26 cellular contexts compared by ENCODE assay signal in the genomic region with DNA sequence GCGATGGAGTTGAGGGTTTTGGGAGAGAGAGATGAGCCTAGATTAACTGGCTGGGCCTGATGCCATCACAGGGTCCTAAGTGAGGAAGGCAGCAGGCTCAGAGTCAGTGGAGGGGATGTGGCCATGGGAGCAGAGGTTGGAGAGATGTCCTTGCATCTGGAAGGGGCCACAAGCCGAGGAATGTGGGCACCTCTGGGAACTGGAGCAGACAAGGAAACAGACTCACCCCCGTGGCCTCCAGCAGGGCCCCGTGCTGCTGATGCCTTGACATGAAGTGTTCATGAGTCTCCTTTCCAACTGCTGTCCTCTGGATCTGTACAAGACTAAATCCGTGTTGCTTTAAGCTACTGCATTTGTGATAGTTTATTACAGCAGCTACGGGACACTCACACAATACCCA. TPM values are rescaled to one million over a fixed set of nuclear protein-coding genes. Genes with fewer than 3 reads are reported as not detected.
A peak's percentile ranks its signal among the peaks of the same experiment; 100 is the strongest.
DNase-seq lines count a peak whose midpoint lies in the region; ATAC-seq, FAIRE-seq and TF ChIP-seq lines count a peak whose summit lies in the region.
"Had no signal": no experiment of that assay in that cellular context is flagged by ENCODE, and none has a peak within 500 bp of the region (broad histone marks: within the 10 kb centered on the region; RNA-seq: fewer than 3 reads in every experiment).

No MANE protein-coding gene starts in this region.

- H3K4me1 Mint-ChIP-seq in brain (peaks cover 39% of the 10 kb centered on the region), glutamatergic neuron (ENCODE audit: low read depth, unreplicated experiment) (peaks cover 3% of the 10 kb centered on the region)

- ATAC-seq in GM21528 (IDR thresholded peaks at IDR 0.05; ENCODE audit: low FRiP score, unreplicated experiment): no peak
- ATAC-seq: A549, Right ventricle myocardium inferior had no signal

- H3K27me3 Mint-ChIP-seq in brain: peaks cover 5% of the 10 kb centered on the region
- peaks cover 4% of the 10 kb centered on the region for H3K27me3 Mint-ChIP-seq in glutamatergic neuron (ENCODE audit: unreplicated experiment)
- H3K27me3 Mint-ChIP-seq: CD4-positive, alpha-beta T cell had no signal

- WGBS in neuronal stem cell (ENCODE audit: extremely low coverage in 2 of 2, insufficient read length in 2 of 2, insufficient replicate concordance in 1 of 2), 2 donors: no CpG with 5 or more reads among the region's 6 CpGs

- peak overlapping the region; percentile 46 for H2BK15ac ChIP-seq in neuronal stem cell (ENCODE audit: low read length)

- DNase-seq in glutamatergic neuron: no peak
- no peak for DNase-seq in neuronal stem cell (ENCODE audit: low spot score)
- no peak for DNase-seq in urothelium cell line (ENCODE audit: low spot score)
- no peak for DNase-seq in H7
- no peak for DNase-seq in ascending aorta (ENCODE audit: low spot score in 2 of 2)
- DNase-seq: AML-193, GM23248, HCEC 1CT, NCI-H1048, NCI-H1417, NCI-H1694, NCI-H2029 treated with DMSO at 0.1 percent for 48 hours, NCI-H446 treated with DMSO at 0.1 percent for 48 hours, NCI-H526, NCI-H82, PC-9, SJCRH30 had no signal

- H3K27ac Mint-ChIP-seq in brain (peak overlapping the region in 3 of 5 experiments; percentile 14 to 87 (median 84)), glutamatergic neuron (ENCODE audit: unreplicated experiment) (peak overlapping the region; percentile 5)
- H3K27ac Mint-ChIP-seq: CD4-positive, alpha-beta T cell had no signal

- peak overlapping the region; percentile 24 for H3K18ac ChIP-seq in neuronal stem cell (ENCODE audit: low read length)

- FAIRE-seq in urothelium cell line (lab: Jason Lieb, UNC): peak; percentile 50
- FAIRE-seq: A549, D721Med, GM18507 had no signal

- no peak overlapping the region for H3K4me3 ChIP-seq in neuronal stem cell (ENCODE audit: low read length in 2 of 2)
- no peak overlapping the region for H3K4me3 ChIP-seq in H7 (ENCODE audit: insufficient read depth, low read depth, low read length)
- H3K4me3 ChIP-seq in ascending aorta: no peak overlapping the region
- H3K4me3 ChIP-seq: A549; BLaER1 treated with 17β-estradiol and CSF1 and Interleukin-3, amounts not matched to agents 10 nM and 100 nM; GM23248; PC-9; SJCRH30 had no signal

- no peak overlapping the region for H4K91ac ChIP-seq in neuronal stem cell (ENCODE audit: low read depth, low read length, poor library complexity)

- H3K23ac ChIP-seq in neuronal stem cell (ENCODE audit: low read depth, low read length, poor library complexity): no peak overlapping the region

- peaks cover under 1 to 8% (median 4%) of the 10 kb centered on the region in 5 experiments for H3K9me3 Mint-ChIP-seq in brain
- H3K9me3 Mint-ChIP-seq in glutamatergic neuron (ENCODE audit: unreplicated experiment): peaks cover 9% of the 10 kb centered on the region
- H3K9me3 Mint-ChIP-seq: CD4-positive, alpha-beta T cell had no signal

- H3K14ac ChIP-seq in neuronal stem cell (ENCODE audit: low read length): no peak overlapping the region

- no peak overlapping the region for H3K4me2 ChIP-seq in neuronal stem cell (ENCODE audit: insufficient read depth, low read length, poor library complexity, severe bottlenecking)
- H3K4me2 ChIP-seq: A549; BLaER1 treated with 17β-estradiol and CSF1 and Interleukin-3, amounts not matched to agents 10 nM and 100 nM; PC-9 had no signal

- no peaks in the 10 kb centered on the region for H3K27me3 ChIP-seq in neuronal stem cell (ENCODE audit: control insufficient read depth in 3 of 3, insufficient read depth in 3 of 3, low read depth in 1 of 3, low read length in 3 of 3)
- H3K27me3 ChIP-seq in H7 (ENCODE audit: control insufficient read depth, insufficient read depth, low read length): no peaks in the 10 kb centered on the region
- no peaks in the 10 kb centered on the region for H3K27me3 ChIP-seq in ascending aorta
- H3K27me3 ChIP-seq: SJCRH30 had no signal

- H2BK12ac ChIP-seq in neuronal stem cell (ENCODE audit: low read length): peak overlapping the region; percentile 24

- H3K36me3 ChIP-seq in neuronal stem cell (replicated peaks in 1 of 2; ENCODE audit: control insufficient read depth in 2 of 2, insufficient read depth in 2 of 2, low read length in 2 of 2) (no peaks in the 10 kb centered on the region), H7 (replicated peaks; ENCODE audit: control insufficient read depth, insufficient read depth, low read length) (no peaks in the 10 kb centered on the region), ascending aorta (no peaks in the 10 kb centered on the region)
- H3K36me3 ChIP-seq: BLaER1 treated with 17β-estradiol and CSF1 and Interleukin-3, amounts not matched to agents 10 nM and 100 nM; SJCRH30 had no signal

- no peak overlapping the region for H2BK5ac ChIP-seq in neuronal stem cell (ENCODE audit: low read length)

- no peak overlapping the region for H2AFZ ChIP-seq in neuronal stem cell (ENCODE audit: low read length)
- H2AFZ ChIP-seq: GM23248, PC-9 had no signal

- peak overlapping the region; percentile 41 for H2AK5ac ChIP-seq in neuronal stem cell (ENCODE audit: low read depth, low read length)

- intact Hi-C loops in ascending aorta (cut with DNase I): no loop called here

- H4K8ac ChIP-seq in neuronal stem cell (ENCODE audit: low read depth, low read length): no peak overlapping the region

- TF ChIP-seq CTCF in brain (conservative IDR thresholded peaks at IDR 0.05) (no peak), glutamatergic neuron (IDR thresholded peaks at IDR 0.05; ENCODE audit: partially characterized antibody, unreplicated experiment) (no peak), ascending aorta (IDR thresholded peaks at IDR 0.05) (no peak)

- no peak overlapping the region for H3K27ac ChIP-seq in neuronal stem cell (replicated peaks; ENCODE audit: low read length)
- no peak overlapping the region for H3K27ac ChIP-seq in ascending aorta
- H3K27ac ChIP-seq: A549; BLaER1 treated with 17β-estradiol and CSF1 and Interleukin-3, amounts not matched to agents 10 nM and 100 nM; GM23248; PC-9; SJCRH30 had no signal

- H3K4me3 Mint-ChIP-seq in brain: no peak overlapping the region
- no peak overlapping the region for H3K4me3 Mint-ChIP-seq in glutamatergic neuron (ENCODE audit: unreplicated experiment)
- H3K4me3 Mint-ChIP-seq: CD4-positive, alpha-beta T cell had no signal

- H3K4ac ChIP-seq in neuronal stem cell (ENCODE audit: low read length): no peak overlapping the region

- no peaks in the 10 kb centered on the region for H3K79me1 ChIP-seq in neuronal stem cell (ENCODE audit: low read depth, low read length)

- H3K9me3 ChIP-seq in neuronal stem cell (replicated peaks in 1 of 2; ENCODE audit: control insufficient read depth in 2 of 2, insufficient read depth in 1 of 2, low read depth in 1 of 2, low read length in 2 of 2) (no peaks in the 10 kb centered on the region), ascending aorta (no peaks in the 10 kb centered on the region)
- H3K9me3 ChIP-seq: A549, SJCRH30 had no signal

- H3K9ac ChIP-seq in neuronal stem cell (ENCODE audit: low read depth, low read length, poor library complexity): no peak overlapping the region
- H3K9ac ChIP-seq: BLaER1 treated with 17β-estradiol and CSF1 and Interleukin-3, amounts not matched to agents 10 nM and 100 nM; GM23248 had no signal

- H3K4me1 ChIP-seq in neuronal stem cell (ENCODE audit: control insufficient read depth in 2 of 2, insufficient read depth in 1 of 2, low read depth in 1 of 2, low read length in 2 of 2) (peaks cover 3 to 9% of the 10 kb centered on the region in 2 donors), ascending aorta (no peaks in the 10 kb centered on the region)
- H3K4me1 ChIP-seq: A549, SJCRH30 had no signal

- no peak overlapping the region for H2BK120ac ChIP-seq in neuronal stem cell (ENCODE audit: low read depth, low read length)

- H3K36me3 Mint-ChIP-seq in brain (peaks cover 20% of the 10 kb centered on the region), glutamatergic neuron (ENCODE audit: unreplicated experiment) (peaks cover 8% of the 10 kb centered on the region)

RNA-seq across cellular contexts. Expression of gene SHISAL1, which starts 49.2 kb away (rescaled TPM):
- polyA plus RNA-seq in brain (ENCODE audit: insufficient read depth, low read depth, low replicate concordance): 22.9 TPM
- total RNA-seq in glutamatergic neuron (ENCODE audit: unreplicated experiment): 3.2 TPM
- 3.6 TPM for polyA plus RNA-seq in neuronal stem cell (2013, experiment 1 of 2)
- polyA plus RNA-seq in neuronal stem cell (2013, experiment 2 of 2): 3.6 TPM
- total RNA-seq in H7 (2014; rRNA removed; shearing (Covaris generic)): 1.3 and 2.9 TPM in 2 replicates
- 1.6 TPM for total RNA-seq in ascending aorta
- total RNA-seq: CD4-positive, alpha-beta T cell; HT-29; SJCRH30 had no signal
